In the genomic region with DNA sequence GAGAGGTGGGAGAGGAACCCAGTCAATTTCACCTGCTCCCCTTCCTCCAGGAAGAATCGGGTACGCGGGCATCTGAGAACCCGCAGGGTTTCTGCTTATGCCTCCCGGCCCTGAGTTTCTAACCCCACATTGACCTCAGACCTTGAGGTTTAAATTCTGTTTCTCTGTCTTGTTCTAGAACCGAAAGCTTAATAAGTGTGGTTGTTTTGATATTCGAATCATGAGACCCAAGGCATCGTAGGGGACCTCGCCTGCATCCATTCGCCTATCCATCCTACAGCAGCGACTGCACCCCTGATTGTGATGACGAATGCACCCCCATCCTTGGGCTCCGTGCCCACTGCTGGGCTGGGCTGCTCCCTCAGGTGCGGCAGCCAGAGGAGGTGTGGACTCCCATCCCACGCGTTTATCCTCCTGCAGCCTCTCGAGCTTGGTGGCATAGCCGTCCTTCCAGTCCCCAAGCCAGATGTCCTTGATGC, we compare ENCODE assay signal across 8 cellular contexts.
DNase-seq lines count a peak whose midpoint lies in the region; ATAC-seq and TF ChIP-seq lines count a peak whose summit lies in the region.

No MANE protein-coding gene starts in this region.

- TF ChIP-seq CTCF in GM12875 (IDR thresholded peaks at IDR 0.05; ENCODE audit: borderline replicate concordance, insufficient read depth, low read depth, low read length) (no peak), fibroblast of lung (conservative IDR thresholded peaks at IDR 0.05 in 1 of 2, IDR thresholded peaks at IDR 0.05 in 1 of 2; ENCODE audit: low read depth in 1 of 2, low read length in 2 of 2) (no peak)

- H3K4me3 ChIP-seq in GM12875 (ENCODE audit: low read depth, low read length): peak overlapping the region; percentile 16
- H3K4me3 ChIP-seq in fibroblast of lung (replicated peaks in 1 of 4; ENCODE audit: control extremely low read depth in 1 of 4, insufficient read depth in 1 of 4, low read depth in 3 of 4, low read length in 4 of 4): peak overlapping the region in 3 of 4 experiments; percentile 8 to 45 (median 44)
- H3K4me3 ChIP-seq in rectal smooth muscle tissue (ENCODE audit: low read length): peak overlapping the region; percentile 0

- peaks cover 11% of the 10 kb centered on the region for H3K27me3 Mint-ChIP-seq in activated CD4-positive, alpha-beta memory T cell treated with anti-CD3 and anti-CD28 coated beads for 36 hours

- peaks cover 12% of the 10 kb centered on the region for H3K27me3 ChIP-seq in fibroblast of lung (ENCODE audit: control insufficient read depth, insufficient read depth, low read length)
- H3K27me3 ChIP-seq in rectal smooth muscle tissue (ENCODE audit: control insufficient read depth, insufficient read depth, low read length): peaks cover 10% of the 10 kb centered on the region

- peak overlapping the region; percentile 72 for H3K4me2 ChIP-seq in fibroblast of lung (ENCODE audit: extremely low read depth, insufficient read depth, low read length)

- H3K9me3 Mint-ChIP-seq in activated CD4-positive, alpha-beta memory T cell treated with anti-CD3 and anti-CD28 coated beads for 36 hours: no peaks in the 10 kb centered on the region

- no peak for DNase-seq in activated CD4-positive, alpha-beta memory T cell treated with anti-CD3 and anti-CD28 coated beads for 36 hours
- DNase-seq in fibroblast of lung (ENCODE audit: low read depth in 2 of 2): no peak
- no peak for DNase-seq in NCI-H82 treated with DMSO at 0.1 percent for 48 hours (lab: John Stamatoyannopoulos, UW; ENCODE audit: unreplicated experiment)
- no peak for DNase-seq in NCI-H69 (lab: John Stamatoyannopoulos, UW)
- no peak for DNase-seq in AG20443 (ENCODE audit: low spot score)

- peaks cover 34% of the 10 kb centered on the region for H3K4me1 Mint-ChIP-seq in activated CD4-positive, alpha-beta memory T cell treated with anti-CD3 and anti-CD28 coated beads for 36 hours (ENCODE audit: low read depth)

- peaks cover 4% of the 10 kb centered on the region for H3K4me1 ChIP-seq in fibroblast of lung (ENCODE audit: control insufficient read depth, extremely low read depth, insufficient read depth, low read length)
- peaks cover 3% of the 10 kb centered on the region for H3K4me1 ChIP-seq in rectal smooth muscle tissue (ENCODE audit: control insufficient read depth, insufficient read depth, low read length)

- H2AFZ ChIP-seq in fibroblast of lung (ENCODE audit: low read length): no peak overlapping the region

- POLR2A ChIA-PET in activated CD4-positive, alpha-beta memory T cell treated with anti-CD3 and anti-CD28 coated beads for 36 hours (lab: Charles Lee): interaction anchor here (0.9 kb wide), 1 partner anchor 81 kb away, joined by 3 read pairs; the partner anchor contains the start of gene IER5L

- H3K36me3 Mint-ChIP-seq in activated CD4-positive, alpha-beta memory T cell treated with anti-CD3 and anti-CD28 coated beads for 36 hours: no peaks in the 10 kb centered on the region

- no peaks in the 10 kb centered on the region for H4K20me1 ChIP-seq in fibroblast of lung (ENCODE audit: control insufficient read depth, extremely low read depth, insufficient read depth, low read length)

- H3K27ac ChIP-seq in fibroblast of lung (ENCODE audit: insufficient read depth, low read length) (no peak overlapping the region), rectal smooth muscle tissue (ENCODE audit: low read depth, low read length) (no peak overlapping the region)

- no peak for ATAC-seq in GM19395 (IDR thresholded peaks at IDR 0.05; ENCODE audit: unreplicated experiment)

- H3K9ac ChIP-seq in fibroblast of lung (ENCODE audit: insufficient read depth, low read length): no peak overlapping the region
- H3K9ac ChIP-seq in rectal smooth muscle tissue (ENCODE audit: low read length): no peak overlapping the region

- no peaks in the 10 kb centered on the region for H3K79me2 ChIP-seq in fibroblast of lung (ENCODE audit: control insufficient read depth, insufficient read depth, low read length)

- H3K36me3 ChIP-seq in fibroblast of lung (ENCODE audit: control insufficient read depth, insufficient read depth, low read length): no peaks in the 10 kb centered on the region
- H3K36me3 ChIP-seq in rectal smooth muscle tissue (ENCODE audit: control insufficient read depth, insufficient read depth, low read length): no peaks in the 10 kb centered on the region

- H3K9me3 ChIP-seq in fibroblast of lung (ENCODE audit: control insufficient read depth, insufficient read depth, low read depth, low read length): no peaks in the 10 kb centered on the region

- CTCF ChIA-PET in activated CD4-positive, alpha-beta memory T cell treated with anti-CD3 and anti-CD28 coated beads for 36 hours (lab: Charles Lee): interaction anchor here (1.1 kb wide), 1 partner anchor 120 kb away, joined by 3 read pairs; no protein-coding TSS in a partner anchor

- H3K27ac Mint-ChIP-seq in activated CD4-positive, alpha-beta memory T cell treated with anti-CD3 and anti-CD28 coated beads for 36 hours: no peak overlapping the region

- peak overlapping the region; percentile 28 for H3K4me3 Mint-ChIP-seq in activated CD4-positive, alpha-beta memory T cell treated with anti-CD3 and anti-CD28 coated beads for 36 hours

- intact Hi-C loops in activated CD4-positive, alpha-beta memory T cell treated with anti-CD3 and anti-CD28 coated beads for 36 hours (cut with micrococcal nuclease): loop anchor here (5.0 kb wide), 1 partner anchor 82 kb away; the partner anchor contains the start of gene IER5L
